ENCODE assay signal across 8 cellular contexts in the genomic region with DNA sequence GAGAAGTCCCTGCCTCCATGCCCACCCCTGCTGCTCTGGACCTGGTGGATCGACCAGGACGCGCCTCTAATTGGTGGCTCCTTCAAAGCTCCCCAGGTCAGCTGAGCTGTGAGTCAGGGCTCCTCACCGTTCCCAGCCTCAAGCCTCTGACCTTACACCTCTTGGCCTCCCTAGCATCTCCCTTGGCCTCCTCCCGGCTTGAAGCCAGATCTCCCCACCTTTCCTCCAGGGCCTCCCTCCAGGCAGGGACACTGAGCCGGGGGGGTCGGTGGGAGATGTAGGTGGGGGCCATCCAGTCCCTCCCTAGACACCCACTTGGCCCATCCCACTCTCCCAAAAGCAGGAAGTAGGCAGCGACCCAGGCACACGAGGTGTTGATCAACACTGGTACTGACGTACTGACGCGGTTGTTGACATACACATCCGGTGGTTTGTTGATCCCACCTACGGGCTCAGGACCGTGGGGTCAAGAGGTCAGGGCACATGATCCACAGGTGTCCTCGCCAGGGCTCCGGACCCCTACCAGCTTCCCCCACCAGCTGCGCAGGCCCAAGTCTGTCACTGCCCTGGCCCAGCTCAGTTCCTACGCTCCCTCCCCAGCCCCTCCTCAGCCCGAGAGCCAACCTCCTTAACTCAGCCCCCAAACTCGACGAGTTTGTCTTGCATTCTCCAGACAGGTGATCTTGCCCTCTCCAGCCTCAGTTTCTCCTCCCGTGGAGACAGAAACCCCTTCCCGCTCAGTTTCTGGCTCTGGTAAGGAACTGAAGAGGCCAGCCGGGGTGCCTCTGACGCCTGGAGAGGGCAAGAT. TPM values are rescaled to one million over a fixed set of nuclear protein-coding genes. Genes with fewer than 3 reads are reported as not detected.
DNase-seq lines count a peak whose midpoint lies in the region; ATAC-seq and TF ChIP-seq lines count a peak whose summit lies in the region.

No MANE protein-coding gene starts in this region.

- CTCF ChIA-PET in WTC11 (lab: Charles Lee) = interaction anchor here (0.7 to 2.1 kb wide), 7 partner anchors 8 to 87 kb away, joined by 3 to 6 read pairs (median 6); a partner anchor contains a TSS

- H3K4me1 Mint-ChIP-seq in WTC11 = peaks cover 13% of the 10 kb centered on the region
- H3K4me1 Mint-ChIP-seq in endothelial cell (ENCODE audit: unreplicated experiment) = peaks cover 13% of the 10 kb centered on the region

- H3K4me3 ChIP-seq in Jurkat, Clone E6-1 (ENCODE audit: low read length) = peak overlapping the region; percentile 96
- peak overlapping the region; percentile 59 to 92 (median 78) for H3K4me3 ChIP-seq in upper lobe of left lung

- no peaks in the 10 kb centered on the region for H3K9me3 ChIP-seq in upper lobe of left lung

- TF ChIP-seq POLR2A in upper lobe of left lung (IDR thresholded peaks at IDR 0.05) = no peak

- no peaks in the 10 kb centered on the region for H3K27me3 ChIP-seq in upper lobe of left lung

- WGBS in upper lobe of left lung, 2 donors = 7% methylated on average over 24 of the region's 26 CpGs

- H3K27me3 Mint-ChIP-seq in WTC11 (ENCODE audit: low read depth) (no peaks in the 10 kb centered on the region), endothelial cell (ENCODE audit: unreplicated experiment) (peaks cover 10% of the 10 kb centered on the region)

- peak overlapping the region; percentile 78 to 91 (median 86) for H3K27ac ChIP-seq in upper lobe of left lung

- peak; percentile 41 for DNase-seq in activated CD4-positive, CD25-positive, alpha-beta regulatory T cell treated with anti-CD3 and anti-CD28 coated beads, Interleukin-2, amount 50 U/mL, for 72 hours
- no peak for DNase-seq in activated CD4-positive, CD25-positive, alpha-beta regulatory T cell (lab: John Stamatoyannopoulos, UW)
- peak; percentile 19 for DNase-seq in Jurkat, Clone E6-1 (ENCODE audit: low read depth, low spot score)
- DNase-seq in WTC11 (ENCODE audit: low spot score) (no peak), endothelial cell (ENCODE audit: low spot score) (peak; percentile 37), mucosa of gallbladder (ENCODE audit: low spot score) (peak; percentile 46), upper lobe of left lung (peak; percentile 58 to 76)

- H3K4me1 ChIP-seq in upper lobe of left lung = peaks cover 13 to 30% (median 19%) of the 10 kb centered on the region in 4 donors

- ATAC-seq in WTC11 (no peak), upper lobe of left lung (ENCODE audit: low FRiP score in 2 of 2) (peak; percentile 1 to 40), GM18907 (IDR thresholded peaks at IDR 0.05; ENCODE audit: unreplicated experiment) (no peak)

- H3K36me3 Mint-ChIP-seq in WTC11 = peaks cover 5% of the 10 kb centered on the region; the same call in 1 of the 2 replicates
- H3K36me3 Mint-ChIP-seq in endothelial cell (ENCODE audit: low read depth, unreplicated experiment) = peaks cover 21% of the 10 kb centered on the region

- TF ChIP-seq CTCF in WTC11 (IDR thresholded peaks at IDR 0.05) = no peak
- TF ChIP-seq CTCF in endothelial cell (IDR thresholded peaks at IDR 0.05; ENCODE audit: unreplicated experiment) = no peak
- TF ChIP-seq CTCF in upper lobe of left lung (IDR thresholded peaks at IDR 0.05) = no peak

- POLR2A ChIA-PET in WTC11 (lab: Charles Lee) = interaction anchor here (0.6 kb wide), 1 partner anchor 59 kb away, joined by 3 read pairs; no protein-coding TSS in a partner anchor

- H3K4me3 Mint-ChIP-seq in WTC11 (peak overlapping the region; percentile 88), endothelial cell (ENCODE audit: unreplicated experiment) (peak overlapping the region; percentile 93)

- peaks cover 10 to 33% (median 30%) of the 10 kb centered on the region in 4 donors for H3K36me3 ChIP-seq in upper lobe of left lung

- H3K27ac Mint-ChIP-seq in WTC11 (peak overlapping the region; percentile 86), endothelial cell (ENCODE audit: unreplicated experiment) (peak overlapping the region; percentile 74)

- no peaks in the 10 kb centered on the region for H3K9me3 Mint-ChIP-seq in WTC11
- H3K9me3 Mint-ChIP-seq in endothelial cell (ENCODE audit: unreplicated experiment) = no peaks in the 10 kb centered on the region

- no peak for TF ChIP-seq EP300 in upper lobe of left lung (IDR thresholded peaks at IDR 0.05)

TF ChIP-seq in WTC11, 78 proteins besides CTCF, POLR2A, EP300 and RAD21:
- TF ChIP-seq ZNF423 (CRISPR knock-in tag; IDR thresholded peaks at IDR 0.05) (peak; percentile 49; the same call in 1 of the 2 replicates), SP1 (CRISPR knock-in tag; conservative IDR thresholded peaks at IDR 0.05) (0 out of 2 replicates have a peak, but pooled peaks have one; percentile 22), MXD4 (CRISPR knock-in tag; IDR thresholded peaks at IDR 0.05; ENCODE audit: borderline replicate concordance) (no peak), FOXK1 (CRISPR knock-in tag; IDR thresholded peaks at IDR 0.05) (peak; percentile 86)
- TF ChIP-seq, protein P1, sequence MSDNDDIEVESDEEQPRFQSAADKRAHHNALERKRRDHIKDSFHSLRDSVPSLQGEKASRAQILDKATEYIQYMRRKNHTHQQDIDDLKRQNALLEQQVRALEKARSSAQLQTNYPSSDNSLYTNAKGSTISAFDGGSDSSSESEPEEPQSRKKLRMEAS (CRISPR knock-in tag; IDR thresholded peaks at IDR 0.05) = peak; percentile 19; the same call in 1 of the 2 replicates

RNA-seq across cellular contexts. Expression of a gene that starts 0.8 kb away (rescaled TPM):
- 11.6 TPM for polyA plus RNA-seq in Jurkat, Clone E6-1 (2012; ENCODE audit: insufficient read depth, insufficient read length)
- 25.2 to 31.4 TPM (median 27.6 TPM) in 3 replicates for total RNA-seq in WTC11 (2021)
- 22.4 TPM for total RNA-seq in endothelial cell (ENCODE audit: unreplicated experiment)
- total RNA-seq in mucosa of gallbladder = 39.3 TPM
- 10 to 100 TPM; 24.6 to 59.2 (median 33.3) TPM for total RNA-seq in upper lobe of left lung

RNA-seq across cellular contexts. Expression of a gene that starts 8.2 kb away (rescaled TPM):
- polyA plus RNA-seq in Jurkat, Clone E6-1 (2012; ENCODE audit: insufficient read depth, insufficient read length) = 12.8 TPM
- 8.7 to 10.2 TPM (median 9.1 TPM) in 3 replicates for total RNA-seq in WTC11 (2021)
- total RNA-seq in endothelial cell (ENCODE audit: unreplicated experiment) = 13.3 TPM
- 44.1 TPM for total RNA-seq in mucosa of gallbladder
- total RNA-seq in upper lobe of left lung = 10 to 100 TPM; 21.0 to 48.1 (median 27.5) TPM

RNA-seq across cellular contexts. Expression of a gene that starts 19.4 kb away (rescaled TPM):
- not detected for polyA plus RNA-seq in Jurkat, Clone E6-1 (2012; ENCODE audit: insufficient read depth, insufficient read length)
- total RNA-seq in WTC11 (2021) (1.0 to 1.6 TPM (median 1.6 TPM) in 3 replicates), endothelial cell (ENCODE audit: unreplicated experiment) (not detected), mucosa of gallbladder (1.3 TPM), upper lobe of left lung (not detected)

RNA-seq across cellular contexts. Expression of a gene that starts 37.8 kb away (rescaled TPM):
- polyA plus RNA-seq in Jurkat, Clone E6-1 (2012; ENCODE audit: insufficient read depth, insufficient read length) = 34.9 TPM
- total RNA-seq in WTC11 (2021) (29.9 to 38.1 TPM (median 35.2 TPM) in 3 replicates), endothelial cell (ENCODE audit: unreplicated experiment) (84.0 TPM), mucosa of gallbladder (85.6 TPM), upper lobe of left lung (100 to 1,000 TPM in 4 of 6 donors, 10 to 100 TPM in 2; 43.0 to 167 (median 103) TPM)

RNA-seq across cellular contexts. Expression of a gene that starts 55.7 kb away (rescaled TPM):
- polyA plus RNA-seq in Jurkat, Clone E6-1 (2012; ENCODE audit: insufficient read depth, insufficient read length) = not detected
- total RNA-seq in WTC11 (2021) (not detected in 3 replicates), endothelial cell (ENCODE audit: unreplicated experiment) (not detected), mucosa of gallbladder (not detected), upper lobe of left lung (under 1 TPM in 1 of 6 donors, not detected in 5; 0.15 TPM)

Comparison
In these comparisons a context has a peak if more than half of its experiments do, and no peak if none do; other contexts are left out.
1. DNase-seq: peak in activated CD4-positive, CD25-positive, alpha-beta regulatory T cell treated with anti-CD3 and anti-CD28 coated beads, Interleukin-2, amount 50 U/mL, for 72 hours (single experiment), Jurkat, Clone E6-1 (single experiment), endothelial cell (single experiment), mucosa of gallbladder (single experiment) and upper lobe of left lung (2 of 2); none in activated CD4-positive, CD25-positive, alpha-beta regulatory T cell (0 of 4) and WTC11 (single experiment).
2. ATAC-seq: peak in upper lobe of left lung (2 of 2); none in WTC11 (single experiment) and GM18907 (single experiment).